20 cellular contexts compared by ENCODE assay signal in genomic region chr7:107967420-107967819, GRCh38. TPM values are rescaled to one million over a fixed set of nuclear protein-coding genes. Genes with fewer than 3 reads are reported as not detected.
DNase-seq lines count a peak whose midpoint lies in the region; ATAC-seq, FAIRE-seq and TF ChIP-seq lines count a peak whose summit lies in the region.
"Had no signal": no experiment of that assay in that cellular context is flagged by ENCODE, and none has a peak within 500 bp of the region (broad histone marks: within the 10 kb centered on the region; RNA-seq: fewer than 3 reads in every experiment).

No MANE protein-coding gene starts in this region.

- H3K27me3 ChIP-seq in SK-N-SH (ENCODE audit: insufficient read depth) = no peaks in the 10 kb centered on the region
- H3K27me3 ChIP-seq in H1 (replicated peaks in 1 of 4; ENCODE audit: control insufficient read depth in 3 of 4, extremely low read depth in 1 of 4, insufficient read depth in 3 of 4, low read length in 3 of 4) = no peaks in the 10 kb centered on the region
- H3K27me3 ChIP-seq in pancreas = no peaks in the 10 kb centered on the region
- no peaks in the 10 kb centered on the region for H3K27me3 ChIP-seq in BE2C
- H3K27me3 ChIP-seq: neutrophil had no signal

- H3K36me3 ChIP-seq in SK-N-SH (replicated peaks in 1 of 2; ENCODE audit: control insufficient read depth in 1 of 2, insufficient read depth in 2 of 2, low read length in 1 of 2) (peaks cover 74 to 97% of the 10 kb centered on the region in 2 experiments), H1 (ENCODE audit: control insufficient read depth in 2 of 4, insufficient read depth in 4 of 4, low read length in 3 of 4) (peaks cover 2 to 19% (median 7%) of the 10 kb centered on the region in 4 experiments; a peak in 3 of 8 replicates), pancreas (peaks cover 0 to 13% (median 4%) of the 10 kb centered on the region in 3 donors), BE2C (peaks cover 97% of the 10 kb centered on the region)
- H3K36me3 ChIP-seq: neutrophil had no signal

- H3K79me1 ChIP-seq in H1 (ENCODE audit: low read depth, low read length) = no peaks in the 10 kb centered on the region

- H2BK120ac ChIP-seq in H1 (replicated peaks; ENCODE audit: low read depth, low read length) = no peak overlapping the region

- no peak overlapping the region for H3K14ac ChIP-seq in H1 (ENCODE audit: insufficient read length)

- H4K91ac ChIP-seq in H1 (replicated peaks; ENCODE audit: insufficient read length, low read length) = no peak overlapping the region

- H3K4me1 ChIP-seq in SK-N-SH (ENCODE audit: control insufficient read depth in 1 of 2, insufficient read depth in 2 of 2, low read depth in 1 of 2, low read length in 1 of 2) (peaks cover 9 to 10% of the 10 kb centered on the region in 2 experiments; a peak in 3 of 4 replicates), H1 (replicated peaks in 1 of 4; ENCODE audit: control insufficient read depth in 3 of 4, insufficient read depth in 4 of 4, low read length in 3 of 4) (peaks cover 0 to 8% (median 6%) of the 10 kb centered on the region in 4 experiments; a peak in 4 of 7 replicates), pancreas (peaks cover 4 to 11% (median 9%) of the 10 kb centered on the region in 3 donors), BE2C (no peaks in the 10 kb centered on the region)

- H3K9me3 Mint-ChIP-seq in MCF 10A (ENCODE audit: unreplicated experiment) = no peaks in the 10 kb centered on the region
- H3K9me3 Mint-ChIP-seq: endodermal cell; IgD-negative memory B cell; stimulated activated naive CD8-positive, alpha-beta T cell treated with anti-CD3 and anti-CD28 coated beads, Interleukin-15, Interleukin-2, amounts not matched to agents 100 ng/mL and 50 ng/mL, for 24 hours; T-cell had no signal

- WGBS in SK-N-SH (ENCODE audit: low lambda C conversion rate) = 85% methylated on average over 4 of the region's 4 CpGs
- 97% methylated on average over 4 of the region's 4 CpGs; no CpG with 5 or more reads in 1 of the 2 experiments for WGBS in H1 (ENCODE audit: extremely low coverage in 1 of 2, insufficient coverage in 1 of 2, insufficient read length in 1 of 2, insufficient replicate concordance in 2 of 2, low coverage in 1 of 2, low lambda C conversion rate in 2 of 2, missing lambda C conversion rate in 1 of 2), 2 experiments
- WGBS in pancreas, 2 donors = 26 to 38% methylated on average over 4 of the region's 4 CpGs

- H3K27ac ChIP-seq in SK-N-SH (ENCODE audit: low read depth in 2 of 2, low read length in 1 of 2) = peak overlapping the region; percentile 16 to 40; a peak in 2 of 4 replicates
- no peak overlapping the region for H3K27ac ChIP-seq in H1 (ENCODE audit: low read depth, low read length)
- no peak overlapping the region for H3K27ac ChIP-seq in pancreas
- H3K27ac ChIP-seq: C4-2B, neutrophil had no signal

- H3K79me2 ChIP-seq in SK-N-SH (ENCODE audit: insufficient read depth) = peaks cover 59% of the 10 kb centered on the region
- H3K79me2 ChIP-seq in H1 (ENCODE audit: control insufficient read depth in 1 of 2, insufficient read depth in 2 of 2, low read length in 2 of 2) = no peaks in the 10 kb centered on the region

- ATAC-seq in SK-N-SH treated with all-trans-retinoic acid at 6 μM for 48 hours = no peak
- peak; percentile 67 to 88 (median 78) for ATAC-seq in pancreas
- ATAC-seq: T-cell had no signal

- POLR2A ChIA-PET in SK-N-SH (lab: Yijun Ruan, JAX) (no interaction called here), H1 (lab: Charles Lee; ENCODE audit: partially characterized antibody) (interaction anchor here (0.9 to 1.2 kb wide), 2 partner anchors 19 to 179 kb away, joined by 5 to 6 read pairs; no protein-coding TSS in a partner anchor), MCF 10A (lab: Yijun Ruan, JAX) (interaction anchor here (2.0 to 13.1 kb wide), 3 partner anchors 11 to 49 kb away, joined by 13 to 337 read pairs (median 14); no protein-coding TSS in a partner anchor)

- no peak for FAIRE-seq in H1 (lab: Jason Lieb, UNC)
- FAIRE-seq in pancreas (lab: Jason Lieb, UNC) = no peak
- FAIRE-seq: keratinocyte had no signal

- no peak overlapping the region for H3K4ac ChIP-seq in H1 (replicated peaks; ENCODE audit: insufficient read length, low read depth, low read length)

- H2AFZ ChIP-seq in SK-N-SH (ENCODE audit: low read depth) = no peak overlapping the region
- no peak overlapping the region for H2AFZ ChIP-seq in H1 (ENCODE audit: low read length)

- no peaks in the 10 kb centered on the region for H3K23me2 ChIP-seq in H1 (ENCODE audit: low read depth, low read length)

- H3K36me3 Mint-ChIP-seq in MCF 10A (ENCODE audit: insufficient read depth, unreplicated experiment) = peaks cover 19% of the 10 kb centered on the region
- H3K36me3 Mint-ChIP-seq: IgD-negative memory B cell, T-cell had no signal

- no peak overlapping the region for H4K8ac ChIP-seq in H1 (ENCODE audit: extremely low read depth, insufficient read depth, low read length)

- H3K18ac ChIP-seq in H1 (ENCODE audit: extremely low read depth, low read length) = no peak overlapping the region

- no peak overlapping the region for H3K56ac ChIP-seq in H1 (replicated peaks; ENCODE audit: insufficient read length, low read depth, low read length)

- H3K9ac ChIP-seq in SK-N-SH (no peak overlapping the region), H1 (replicated peaks in 1 of 4; ENCODE audit: extremely low read depth in 1 of 4, low read depth in 3 of 4, low read length in 3 of 4) (no peak overlapping the region)

- H3K23ac ChIP-seq in H1 (ENCODE audit: insufficient read length) = no peak overlapping the region

- no peaks in the 10 kb centered on the region for H3K27me3 Mint-ChIP-seq in MCF 10A (ENCODE audit: insufficient read depth, unreplicated experiment)

- no peak for TF ChIP-seq POLR2A in H1 (IDR thresholded peaks at IDR 0.05; ENCODE audit: control extremely low read depth in 1 of 2, low read depth in 2 of 2, low read length in 2 of 2)

- DNase-seq in SK-N-SH (no peak), NCI-H345 treated with DMSO at 0.1 percent for 48 hours (lab: John Stamatoyannopoulos, UW; ENCODE audit: unreplicated experiment) (peak; percentile 14), H1 (ENCODE audit: low read depth in 1 of 2, low spot score in 2 of 2) (no peak), pancreas (no peak), BE2C (no peak), MCF 10A (ENCODE audit: unreplicated experiment) (no peak), NCI-H1105 treated with DMSO at 0.1 percent for 48 hours (lab: John Stamatoyannopoulos, UW) (no peak)
- DNase-seq: activated CD4-positive, alpha-beta T cell treated with anti-CD3 and anti-CD28 coated beads, Interleukin-2, amount 50 U/mL, for 4 hours; activated naive CD4-positive, alpha-beta T cell treated with Interleukin-2 at 50 U/mL for 16 hours; DMS79 treated with DMSO at 0.1 percent for 48 hours; hippocampal formation; NK-92 treated with Interleukin-12 subunit alpha and Interleukin-12 subunit beta, amount 100 ng/mL, for 24 hours; T-cell had no signal

- H3K9me2 ChIP-seq in SK-N-SH = no peaks in the 10 kb centered on the region

- TF ChIP-seq RAD21 in SK-N-SH (IDR thresholded peaks at IDR 0.05; ENCODE audit: low read length) (no peak), H1 (IDR thresholded peaks at IDR 0.05 in 1 of 2, conservative IDR thresholded peaks at IDR 0.05 in 1 of 2; ENCODE audit: low read depth in 2 of 2, low read length in 2 of 2) (no peak)

- H3K9me3 ChIP-seq in SK-N-SH (no peaks in the 10 kb centered on the region), H1 (ENCODE audit: insufficient read depth in 2 of 2, low read depth in 1 of 2, low read length in 1 of 2) (no peaks in the 10 kb centered on the region), pancreas (no peaks in the 10 kb centered on the region), BE2C (no peaks in the 10 kb centered on the region)
- H3K9me3 ChIP-seq: neutrophil had no signal

- H3K4me3 Mint-ChIP-seq in MCF 10A (ENCODE audit: unreplicated experiment) = no peak overlapping the region
- H3K4me3 Mint-ChIP-seq: endodermal cell; IgD-negative memory B cell; stimulated activated naive CD8-positive, alpha-beta T cell treated with anti-CD3 and anti-CD28 coated beads, Interleukin-15, Interleukin-2, amounts not matched to agents 100 ng/mL and 50 ng/mL, for 24 hours; T-cell had no signal

- H2BK15ac ChIP-seq in H1 (ENCODE audit: low read length) = no peak overlapping the region

- H2AK5ac ChIP-seq in H1 (ENCODE audit: low read depth, low read length) = peak overlapping the region; percentile 47; the same call in 1 of the 2 replicates

- CTCF ChIA-PET in SK-N-SH (lab: Yijun Ruan, JAX) (interaction anchor here (1.0 to 2.8 kb wide), 2 partner anchors 49 to 179 kb away, joined by 4 to 13 read pairs; no protein-coding TSS in a partner anchor), H1 (lab: Charles Lee; ENCODE audit: partially characterized antibody) (interaction anchor here (0.7 to 1.5 kb wide), 2 partner anchors 16 to 66 kb away, joined by 3 to 5 read pairs; no protein-coding TSS in a partner anchor), MCF 10A (lab: Yijun Ruan, JAX) (interaction anchor here (1.0 to 3.0 kb wide), 2 partner anchors 20 to 49 kb away, joined by 6 to 11 read pairs; no protein-coding TSS in a partner anchor)

- intact Hi-C loops in pancreas (cut with DNase I) = no loop called here
- intact Hi-C loops in MCF 10A (cut with micrococcal nuclease) = no loop called here

- TF ChIP-seq CTCF in SK-N-SH (IDR thresholded peaks at IDR 0.05) = no peak
- no peak for TF ChIP-seq CTCF in H1 (IDR thresholded peaks at IDR 0.05; ENCODE audit: control extremely low read depth in 1 of 3, insufficient read depth in 1 of 3, low read depth in 1 of 3, low read length in 3 of 3)
- TF ChIP-seq CTCF in pancreas (IDR thresholded peaks at IDR 0.05) = no peak
- TF ChIP-seq CTCF in BE2C (IDR thresholded peaks at IDR 0.05; ENCODE audit: low read depth, low read length) = no peak
- TF ChIP-seq CTCF in MCF 10A (IDR thresholded peaks at IDR 0.05; ENCODE audit: unreplicated experiment) = no peak

- H3F3A ChIP-seq in SK-N-SH (replicated peaks; ENCODE audit: insufficient read depth) = peaks cover 25% of the 10 kb centered on the region

- TF ChIP-seq EP300 in SK-N-SH (IDR thresholded peaks at IDR 0.05; ENCODE audit: borderline replicate concordance in 1 of 2, low read depth in 1 of 2, low read length in 1 of 2) = no peak
- no peak for TF ChIP-seq EP300 in H1 (IDR thresholded peaks at IDR 0.05; ENCODE audit: borderline replicate concordance in 1 of 2, low read depth in 2 of 2, low read length in 2 of 2)

- H4K20me1 ChIP-seq in SK-N-SH (ENCODE audit: insufficient read depth) = peaks cover 19% of the 10 kb centered on the region
- H4K20me1 ChIP-seq in H1 (replicated peaks in 1 of 2; ENCODE audit: control insufficient read depth in 1 of 2, insufficient read depth in 2 of 2, low read length in 2 of 2) = no peaks in the 10 kb centered on the region

- no peak overlapping the region for H4K5ac ChIP-seq in H1 (ENCODE audit: insufficient read length, low read depth, low read length)

- peaks cover 18% of the 10 kb centered on the region for H3K4me1 Mint-ChIP-seq in MCF 10A (ENCODE audit: insufficient read depth, unreplicated experiment)
- H3K4me1 Mint-ChIP-seq: endodermal cell, IgD-negative memory B cell, T-cell had no signal

- no TSS peak for BruUV-seq in MCF 10A (replicated peaks; lab: Mats Ljungman, UMichigan)

- no peak overlapping the region for H3K4me2 ChIP-seq in SK-N-SH
- H3K4me2 ChIP-seq in H1 (ENCODE audit: insufficient read depth in 1 of 2, low read depth in 2 of 2, low read length in 2 of 2) = no peak overlapping the region

- no peak overlapping the region for H2BK5ac ChIP-seq in H1 (ENCODE audit: low read depth, low read length)

- H2BK12ac ChIP-seq in H1 (ENCODE audit: low read depth, low read length) = no peak overlapping the region

- H3K4me3 ChIP-seq in SK-N-SH (ENCODE audit: low read depth in 2 of 2, low read length in 1 of 2) (no peak overlapping the region), H1 (ENCODE audit: extremely low read depth in 1 of 4, insufficient read depth in 2 of 4, low read depth in 3 of 4, low read length in 4 of 4) (no peak overlapping the region), pancreas (no peak overlapping the region), BE2C (ENCODE audit: low read depth, low read length) (no peak overlapping the region)

- no peak overlapping the region for H3K27ac Mint-ChIP-seq in MCF 10A (ENCODE audit: low read depth, unreplicated experiment)
- H3K27ac Mint-ChIP-seq: endodermal cell; IgD-negative memory B cell; stimulated activated naive CD8-positive, alpha-beta T cell treated with anti-CD3 and anti-CD28 coated beads, Interleukin-15, Interleukin-2, amounts not matched to agents 100 ng/mL and 50 ng/mL, for 24 hours; T-cell had no signal

- H2BK20ac ChIP-seq in H1 (ENCODE audit: low read length) = no peak overlapping the region

RNA-seq across cellular contexts. Expression of gene LAMB1, which starts 35.5 kb away (rescaled TPM):
- polyA plus RNA-seq in SK-N-SH (2012; rRNA removed) (435 and 471 TPM in 2 replicates), H1 (2011; rRNA removed) (31.9 and 61.6 TPM in 2 replicates), pancreas (100 to 1,000 TPM; 137 to 167 TPM)
- 358 TPM in 2 replicates for polyA plus RNA-seq in SK-N-SH (2012; cell fraction: cytosol; rRNA removed)
- 1,344 and 1,530 TPM in 2 replicates for polyA plus RNA-seq in SK-N-SH (2012; cell fraction: nucleus; rRNA removed)
- 37.2 and 38.5 TPM in 2 replicates for total RNA-seq in H1 (2021; fragmentation: NEBNext Ultra II Directional; extraction: Animal tissue kit (Norgen Biotek cat#: 25700))
- polyA plus RNA-seq in H1 (2011; cell fraction: cytosol; rRNA removed) = 42.0 TPM
- 128 TPM for polyA plus RNA-seq in H1 (2011; cell fraction: nucleus; rRNA removed)
- 33.3 to 48.6 TPM (median 43.2 TPM) in 4 replicates for polyA plus RNA-seq in H1 (2012, experiment 1 of 2)
- polyA plus RNA-seq in H1 (2012, experiment 2 of 2) = 2.2 TPM
- polyA plus RNA-seq in H1 (2013, experiment 1 of 2) = 53.3 TPM
- 41.9 TPM for polyA plus RNA-seq in H1 (2013, experiment 2 of 2)
- polyA minus RNA-seq in H1 (2011; rRNA and poly(A)+ RNA removed) = 79.9 and 90.4 TPM in 2 replicates
- 35.5 TPM for polyA minus RNA-seq in H1 (2011; cell fraction: cytosol; rRNA and poly(A)+ RNA removed)
- 58.9 TPM for polyA minus RNA-seq in H1 (2011; cell fraction: nucleus; rRNA and poly(A)+ RNA removed)
- total RNA-seq in pancreas (100 to 1,000 TPM in 3 of 6 donors, 10 to 100 TPM in 3; 25.5 to 169 (median 101) TPM), MCF 10A (2022) (199 and 275 TPM in 2 replicates)
- polyA plus RNA-seq in BE2C (2012; ENCODE audit: insufficient read depth, insufficient read length, low read depth) = 74.8 TPM
- polyA plus RNA-seq: IgD-negative memory B cell had no signal

Comparison
In these comparisons a context has a peak if more than half of its experiments do, and no peak if none do; other contexts are left out.
1. H3K27ac ChIP-seq: peak in SK-N-SH (2 of 2); none in H1 (single experiment) and pancreas (0 of 4).